ENCODE assay signal across 18 cellular contexts in the genomic region with DNA sequence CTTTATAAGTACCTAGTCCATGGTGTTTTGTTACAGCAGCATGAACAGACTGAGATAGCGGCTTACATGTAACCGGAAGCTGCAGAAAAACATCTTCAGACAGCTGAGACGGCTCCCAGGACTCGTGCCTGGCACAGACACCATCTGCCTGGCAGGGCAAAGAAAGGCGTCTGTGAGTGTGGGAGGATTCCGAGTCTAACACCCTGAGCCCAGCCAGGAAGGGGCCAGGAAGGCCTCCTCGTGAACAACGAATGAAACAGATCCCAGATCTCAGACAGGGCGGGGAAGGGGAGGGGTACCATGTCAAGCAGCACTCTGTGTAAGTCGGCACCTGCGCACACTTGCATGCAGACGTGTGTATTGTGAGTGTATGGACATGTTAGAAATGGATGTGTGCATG. TPM values are rescaled to one million over a fixed set of nuclear protein-coding genes. Genes with fewer than 3 reads are reported as not detected.
DNase-seq lines count a peak whose midpoint lies in the region; ATAC-seq and TF ChIP-seq lines count a peak whose summit lies in the region.
"Had no signal": no experiment of that assay in that cellular context is flagged by ENCODE, and none has a peak within 500 bp of the region (broad histone marks: within the 10 kb centered on the region; RNA-seq: fewer than 3 reads in every experiment).

No MANE protein-coding gene starts in this region.

- H4K5ac ChIP-seq in mesendoderm (ENCODE audit: low read length): no peak overlapping the region

- H2BK15ac ChIP-seq in mesendoderm (replicated peaks; ENCODE audit: low read depth): no peak overlapping the region

- H3K4me1 Mint-ChIP-seq in type B pancreatic cell (ENCODE audit: unreplicated experiment): peaks cover 30% of the 10 kb centered on the region

- H2BK120ac ChIP-seq in mesendoderm (ENCODE audit: low read depth, low read length): no peak overlapping the region

- no peak overlapping the region for H3K4ac ChIP-seq in mesendoderm (ENCODE audit: low read depth, low read length)

- no peak overlapping the region for H3K23ac ChIP-seq in mesendoderm (ENCODE audit: low read length)

- H3K36me3 ChIP-seq in mesendoderm (ENCODE audit: control insufficient read depth, insufficient read depth, low read length): no peaks in the 10 kb centered on the region
- H3K36me3 ChIP-seq in left lung: no peaks in the 10 kb centered on the region
- H3K36me3 ChIP-seq: Peyer's patch had no signal

- H2AK5ac ChIP-seq in mesendoderm (ENCODE audit: low read length): no peak overlapping the region

- H4K8ac ChIP-seq in mesendoderm (ENCODE audit: low read depth, low read length): no peak overlapping the region

- H3K27ac Mint-ChIP-seq in type B pancreatic cell: peak overlapping the region; percentile 85
- H3K27ac Mint-ChIP-seq: H9 had no signal

- no peak for ATAC-seq in GM19023 (IDR thresholded peaks at IDR 0.05; ENCODE audit: unreplicated experiment)
- no peak for ATAC-seq in left lung

- H3K4me3 ChIP-seq in mesendoderm (ENCODE audit: low read length) (no peak overlapping the region), left lung (no peak overlapping the region)
- H3K4me3 ChIP-seq: Peyer's patch had no signal

- H3K9ac ChIP-seq in mesendoderm (ENCODE audit: low read length): no peak overlapping the region
- H3K9ac ChIP-seq: SK-N-SH had no signal

- H3K27ac ChIP-seq in cingulate gyrus (ENCODE audit: low read depth, low read length) (peak overlapping the region; percentile 80), mesendoderm (ENCODE audit: low read depth, low read length) (no peak overlapping the region), left lung (no peak overlapping the region)
- H3K27ac ChIP-seq: Peyer's patch had no signal

- no peak overlapping the region for H3K18ac ChIP-seq in mesendoderm (ENCODE audit: low read length)

- H3K4me1 ChIP-seq in mesendoderm (ENCODE audit: control insufficient read depth, low read depth, low read length) (peaks cover 3% of the 10 kb centered on the region), left lung (peaks cover 7 to 42% of the 10 kb centered on the region in 2 donors)

- no peak overlapping the region for H3K4me3 Mint-ChIP-seq in type B pancreatic cell

- no CpG with 5 or more reads among the region's 12 CpGs for WGBS in mesendoderm (ENCODE audit: extremely low coverage, insufficient coverage, low lambda C conversion rate)

- no peaks in the 10 kb centered on the region for H3K27me3 Mint-ChIP-seq in type B pancreatic cell

- TF ChIP-seq CTCF in type B pancreatic cell (conservative IDR thresholded peaks at IDR 0.05) (no peak), left lung (IDR thresholded peaks at IDR 0.05) (no peak)

- DNase-seq in NCI-H2171 treated with DMSO at 0.1 percent for 48 hours (lab: John Stamatoyannopoulos, UW) (peak; percentile 80), medulla oblongata (ENCODE audit: extremely low spot score) (peak; percentile 53), type B pancreatic cell (ENCODE audit: extremely low spot score, unreplicated experiment) (no peak), mesendoderm (no peak), left lung (no peak)
- DNase-seq: ACHN, AML-193, Caco-2, DMS79, H9, NCI-H1930, NCI-H510A, Peyer's patch, SHP77, SK-N-SH had no signal

- H3K27me3 ChIP-seq in mesendoderm (ENCODE audit: insufficient read depth, low read length, poor library complexity) (no peaks in the 10 kb centered on the region), left lung (no peaks in the 10 kb centered on the region)
- H3K27me3 ChIP-seq: Peyer's patch had no signal

- no peaks in the 10 kb centered on the region for H3K79me1 ChIP-seq in mesendoderm (ENCODE audit: low read length)

- no peak overlapping the region for H2BK5ac ChIP-seq in mesendoderm (ENCODE audit: low read length)

- no peak overlapping the region for H3K4me2 ChIP-seq in mesendoderm (ENCODE audit: low read length)
- H3K4me2 ChIP-seq: SK-N-SH had no signal

- H3K79me2 ChIP-seq in mesendoderm (ENCODE audit: control insufficient read depth, insufficient read depth, low read length): no peaks in the 10 kb centered on the region

- H3K56ac ChIP-seq in mesendoderm (ENCODE audit: low read length): no peak overlapping the region

- H3K9me3 ChIP-seq in left lung: no peaks in the 10 kb centered on the region
- H3K9me3 ChIP-seq: Caco-2, Peyer's patch, SK-N-SH had no signal

- intact Hi-C loops in left lung (cut with DNase I): no loop called here

- H3K36me3 Mint-ChIP-seq in type B pancreatic cell: no peaks in the 10 kb centered on the region

- H3K9me3 Mint-ChIP-seq in type B pancreatic cell: no peaks in the 10 kb centered on the region

RNA-seq across cellular contexts. Expression of a gene that starts 4.4 kb away (rescaled TPM):
- total RNA-seq in type B pancreatic cell (ENCODE audit: low replicate concordance): 176 and 184 TPM in 2 replicates
- polyA plus RNA-seq in mesendoderm (2013, experiment 1 of 2): 76.4 TPM
- 75.9 TPM for polyA plus RNA-seq in mesendoderm (2013, experiment 2 of 2)
- total RNA-seq in left lung: 100 to 1,000 TPM; 122 to 160 TPM

RNA-seq across cellular contexts. Expression of a gene that starts 39.6 kb away (rescaled TPM):
- total RNA-seq in type B pancreatic cell (ENCODE audit: low replicate concordance): 1.4 and 1.6 TPM in 2 replicates
- polyA plus RNA-seq in mesendoderm (2013, experiment 1 of 2): 0.34 TPM
- 0.39 TPM for polyA plus RNA-seq in mesendoderm (2013, experiment 2 of 2)
- total RNA-seq in left lung: 1 to 10 TPM; 3.7 to 6.6 TPM
- total RNA-seq: HT-29 had no signal

RNA-seq across cellular contexts. Expression of a gene that starts 49.0 kb away (rescaled TPM):
- total RNA-seq in type B pancreatic cell (ENCODE audit: low replicate concordance): 27.8 and 29.8 TPM in 2 replicates
- polyA plus RNA-seq in mesendoderm (2013, experiment 1 of 2): 1.9 TPM
- polyA plus RNA-seq in mesendoderm (2013, experiment 2 of 2): 1.6 TPM
- 100 to 1,000 TPM in 1 of 2 donors, 10 to 100 TPM in 1; 71.2 to 149 TPM for total RNA-seq in left lung

RNA-seq across cellular contexts. Expression of a gene that starts 55.7 kb away (rescaled TPM):
- total RNA-seq in type B pancreatic cell (ENCODE audit: low replicate concordance) (13.2 and 17.7 TPM in 2 replicates), left lung (10 to 100 TPM; 10.5 to 36.8 TPM)
- 0.03 TPM for polyA plus RNA-seq in mesendoderm (2013, experiment 1 of 2)
- polyA plus RNA-seq in mesendoderm (2013, experiment 2 of 2): 0.01 TPM

Comparison
In these comparisons a context has a peak if more than half of its experiments do, and no peak if none do; other contexts are left out.
1. DNase-seq: peak in NCI-H2171 treated with DMSO at 0.1 percent for 48 hours (single experiment) and medulla oblongata (single experiment); none in type B pancreatic cell (single experiment), mesendoderm (single experiment) and left lung (0 of 2).